ENCODE assay signal across 8 cellular contexts in the genomic region with DNA sequence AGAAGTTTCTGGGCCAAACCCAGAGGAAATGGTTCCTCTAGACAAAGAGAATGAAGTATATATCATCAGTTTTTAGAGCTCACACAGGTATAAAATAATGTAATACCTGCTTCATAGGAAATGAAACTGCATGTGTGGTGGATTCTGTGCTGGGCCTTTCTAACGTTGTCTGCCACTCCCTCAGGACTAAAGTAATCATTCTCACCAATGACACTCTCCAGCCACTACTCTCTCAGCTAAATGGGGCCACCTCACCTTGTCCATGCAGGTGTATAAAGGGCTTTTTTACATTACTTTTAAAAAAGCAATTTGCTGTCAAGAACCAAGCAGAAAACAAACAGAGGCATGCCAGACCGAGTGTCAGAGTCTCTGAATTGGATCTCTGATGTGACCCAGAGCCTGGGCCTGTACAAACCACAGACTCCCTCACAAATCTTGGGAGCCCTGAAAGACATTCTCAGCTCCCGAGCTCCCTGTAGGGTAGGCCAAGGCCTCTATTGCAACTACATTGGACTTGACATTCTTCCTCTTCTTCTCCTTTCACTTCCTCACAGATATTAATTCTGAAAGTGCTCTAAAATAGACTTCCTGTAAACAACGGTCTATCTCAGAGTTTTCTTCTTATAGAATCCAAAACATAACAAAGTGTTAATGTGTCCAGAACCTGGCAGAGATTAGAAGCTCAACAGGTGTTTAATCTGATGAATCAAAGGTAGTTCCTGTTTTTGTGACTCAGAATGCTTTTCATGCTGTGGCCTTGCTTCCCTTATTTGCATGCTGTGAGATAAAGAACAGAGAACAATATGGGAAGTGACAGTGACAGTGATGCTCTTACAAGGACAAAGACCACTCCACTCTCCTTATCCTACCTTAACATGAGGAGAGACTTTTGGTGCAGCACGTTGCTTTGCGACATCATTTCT. TPM values are rescaled to one million over a fixed set of nuclear protein-coding genes. Genes with fewer than 3 reads are reported as not detected.
DNase-seq lines count a peak whose midpoint lies in the region; ATAC-seq and TF ChIP-seq lines count a peak whose summit lies in the region.

No MANE protein-coding gene starts in this region.

- H3K4me1 Mint-ChIP-seq in CD8-positive, alpha-beta memory T cell = peaks cover 22 to 44% (median 42%) of the 10 kb centered on the region in 3 donors
- peaks cover 43% of the 10 kb centered on the region for H3K4me1 Mint-ChIP-seq in activated T-helper 1 cell treated with anti-CD3 and anti-CD28 coated beads, Interleukin-12 subunit alpha, Interleukin-12 subunit beta, Interleukin-2, Interleukin-4 antibody, amounts not matched to agents 30 ng/mL and 10 ng/mL and 1 ng/mL, durations not matched to agents 14 hours and 24 hours and 36 hours (ENCODE audit: low read depth)

- no peaks in the 10 kb centered on the region for H3K36me3 ChIP-seq in CD8-positive, alpha-beta memory T cell (ENCODE audit: insufficient read depth, low read length)

- peaks cover 0 to 23% (median 6%) of the 10 kb centered on the region in 3 donors for H3K36me3 Mint-ChIP-seq in CD8-positive, alpha-beta memory T cell
- peaks cover 48% of the 10 kb centered on the region for H3K36me3 Mint-ChIP-seq in activated T-helper 1 cell treated with anti-CD3 and anti-CD28 coated beads, Interleukin-12 subunit alpha, Interleukin-12 subunit beta, Interleukin-2, Interleukin-4 antibody, amounts not matched to agents 30 ng/mL and 10 ng/mL and 1 ng/mL, durations not matched to agents 14 hours and 24 hours and 36 hours (ENCODE audit: low read depth)

- no peaks in the 10 kb centered on the region for H3K27me3 Mint-ChIP-seq in CD8-positive, alpha-beta memory T cell
- no peaks in the 10 kb centered on the region for H3K27me3 Mint-ChIP-seq in activated T-helper 1 cell treated with anti-CD3 and anti-CD28 coated beads, Interleukin-12 subunit alpha, Interleukin-12 subunit beta, Interleukin-2, Interleukin-4 antibody, amounts not matched to agents 30 ng/mL and 10 ng/mL and 1 ng/mL, durations not matched to agents 14 hours and 24 hours and 36 hours (ENCODE audit: insufficient read depth)

- CTCF ChIA-PET in CD8-positive, alpha-beta memory T cell (lab: Charles Lee) = interaction anchor here (0.8 to 2.1 kb wide), 6 partner anchors 8 to 949 kb away, joined by 3 to 10 read pairs (median 4); a partner anchor contains a TSS

- H3K9me3 Mint-ChIP-seq in CD8-positive, alpha-beta memory T cell = no peaks in the 10 kb centered on the region
- H3K9me3 Mint-ChIP-seq in activated T-helper 1 cell treated with anti-CD3 and anti-CD28 coated beads, Interleukin-12 subunit alpha, Interleukin-12 subunit beta, Interleukin-2, Interleukin-4 antibody, amounts not matched to agents 30 ng/mL and 10 ng/mL and 1 ng/mL, durations not matched to agents 14 hours and 24 hours and 36 hours = no peaks in the 10 kb centered on the region

- peaks cover 16% of the 10 kb centered on the region for H3K4me1 ChIP-seq in CD8-positive, alpha-beta memory T cell (ENCODE audit: insufficient read depth, low read length)

- H3K4me3 Mint-ChIP-seq in CD8-positive, alpha-beta memory T cell = peak overlapping the region; percentile 1 to 84 (median 79)
- peak overlapping the region; percentile 72 for H3K4me3 Mint-ChIP-seq in activated T-helper 1 cell treated with anti-CD3 and anti-CD28 coated beads, Interleukin-12 subunit alpha, Interleukin-12 subunit beta, Interleukin-2, Interleukin-4 antibody, amounts not matched to agents 30 ng/mL and 10 ng/mL and 1 ng/mL, durations not matched to agents 14 hours and 24 hours and 36 hours

- DNase-seq in CD8-positive, alpha-beta memory T cell = peak in 1 of 5 donors; percentile 10
- no peak for DNase-seq in activated T-helper 1 cell treated with anti-CD3 and anti-CD28 coated beads, Interleukin-12 subunit alpha, Interleukin-12 subunit beta, Interleukin-2, Interleukin-4 antibody, amounts not matched to agents 30 ng/mL and 10 ng/mL and 1 ng/mL, durations not matched to agents 14 hours and 24 hours and 36 hours (ENCODE audit: low spot score)
- peak; percentile 15 for DNase-seq in putamen (ENCODE audit: low spot score)
- DNase-seq in DMS153 (lab: John Stamatoyannopoulos, UW) = no peak
- no peak for DNase-seq in omental fat pad (ENCODE audit: low spot score)
- DNase-seq in glomerular visceral epithelial cell (ENCODE audit: extremely low spot score) = no peak

- POLR2A ChIA-PET in CD8-positive, alpha-beta memory T cell (lab: Charles Lee) = interaction anchor here (0.6 to 1.7 kb wide), 2 partner anchors 9 to 1221 kb away, joined by 3 to 8 read pairs; a partner anchor contains a TSS

- H3K4me3 ChIP-seq in CD8-positive, alpha-beta memory T cell (ENCODE audit: low read length) = peak overlapping the region; percentile 12

- TF ChIP-seq CTCF in omental fat pad (IDR thresholded peaks at IDR 0.05) = no peak

- peak; percentile 86 for ATAC-seq in GM19438 (IDR thresholded peaks at IDR 0.05; ENCODE audit: low read depth, unreplicated experiment)
- peak; percentile 84 for ATAC-seq in HG03439 (IDR thresholded peaks at IDR 0.05; ENCODE audit: unreplicated experiment)
- ATAC-seq in omental fat pad (ENCODE audit: low FRiP score) = no peak

- intact Hi-C loops in activated T-helper 1 cell treated with anti-CD3 and anti-CD28 coated beads, Interleukin-12 subunit alpha, Interleukin-12 subunit beta, Interleukin-2, Interleukin-4 antibody, amounts not matched to agents 30 ng/mL and 10 ng/mL and 1 ng/mL, durations not matched to agents 14 hours and 24 hours and 36 hours (cut with micrococcal nuclease) = loop anchor here (1.0 kb wide), 1 partner anchor 8 kb away; a partner anchor contains a TSS

- H3K27ac Mint-ChIP-seq in CD8-positive, alpha-beta memory T cell = peak overlapping the region; percentile 89 to 97 (median 96)
- peak overlapping the region; percentile 90 for H3K27ac Mint-ChIP-seq in activated T-helper 1 cell treated with anti-CD3 and anti-CD28 coated beads, Interleukin-12 subunit alpha, Interleukin-12 subunit beta, Interleukin-2, Interleukin-4 antibody, amounts not matched to agents 30 ng/mL and 10 ng/mL and 1 ng/mL, durations not matched to agents 14 hours and 24 hours and 36 hours

- H3K27me3 ChIP-seq in CD8-positive, alpha-beta memory T cell (ENCODE audit: insufficient read depth, low read length, poor library complexity, severe bottlenecking) = no peaks in the 10 kb centered on the region

- no peaks in the 10 kb centered on the region for H3K9me3 ChIP-seq in CD8-positive, alpha-beta memory T cell (ENCODE audit: low read length)

- H3K27ac ChIP-seq in CD8-positive, alpha-beta memory T cell (ENCODE audit: low read depth, low read length) = no peak overlapping the region

RNA-seq across cellular contexts. Expression of a gene that starts 8.6 kb away (rescaled TPM):
- 10 to 100 TPM; 41.1 to 42.3 TPM for total RNA-seq in CD8-positive, alpha-beta memory T cell
- polyA plus RNA-seq in CD8-positive, alpha-beta memory T cell = 3.7 TPM
- total RNA-seq in activated T-helper 1 cell treated with anti-CD3 and anti-CD28 coated beads, Interleukin-12 subunit alpha, Interleukin-12 subunit beta, Interleukin-2, Interleukin-4 antibody, amounts not matched to agents 30 ng/mL and 10 ng/mL and 1 ng/mL, durations not matched to agents 14 hours and 24 hours and 36 hours = 49.0 and 52.9 TPM in 2 replicates
- 1 to 10 TPM in 2 of 4 donors, under 1 TPM in 2; 0.46 to 5.2 (median 1.2) TPM for total RNA-seq in omental fat pad

RNA-seq across cellular contexts. Expression of a gene that starts 58.3 kb away (rescaled TPM):
- 100 to 1,000 TPM; 175 to 186 TPM for total RNA-seq in CD8-positive, alpha-beta memory T cell
- polyA plus RNA-seq in CD8-positive, alpha-beta memory T cell = 126 TPM
- 223 and 232 TPM in 2 replicates for total RNA-seq in activated T-helper 1 cell treated with anti-CD3 and anti-CD28 coated beads, Interleukin-12 subunit alpha, Interleukin-12 subunit beta, Interleukin-2, Interleukin-4 antibody, amounts not matched to agents 30 ng/mL and 10 ng/mL and 1 ng/mL, durations not matched to agents 14 hours and 24 hours and 36 hours
- total RNA-seq in omental fat pad = 100 to 1,000 TPM in 3 of 4 donors, 10 to 100 TPM in 1; 94.5 to 304 (median 131) TPM
